In genomic region chr11:75022759-75023396, GRCh38 we compare ENCODE assay signal across 1 cellular context.
TF ChIP-seq lines count a peak whose summit lies in the region.

No MANE protein-coding gene starts in this region.

TF ChIP-seq in GM12878, 131 proteins besides CTCF, POLR2A, EP300 and RAD21 (continued from another document):
- TF ChIP-seq ZNF592 (IDR thresholded peaks at IDR 0.05): 0 out of 2 replicates have a peak, but pooled peaks have one; percentile 41
- peak; percentile 66 for TF ChIP-seq SMARCA5 (IDR thresholded peaks at IDR 0.05)
- TF ChIP-seq WRNIP1 (IDR thresholded peaks at IDR 0.05; ENCODE audit: borderline replicate concordance, low read depth, low read length): no peak
- TF ChIP-seq SMC3 (IDR thresholded peaks at IDR 0.05; ENCODE audit: borderline replicate concordance, low read length): peak; percentile 97
- no peak for TF ChIP-seq DPF2 (IDR thresholded peaks at IDR 0.05)
- no peak for TF ChIP-seq NFIC (IDR thresholded peaks at IDR 0.05; ENCODE audit: low read depth, low read length)
- no peak for TF ChIP-seq TBL1XR1 (IDR thresholded peaks at IDR 0.05; ENCODE audit: low read depth, low read length)
- TF ChIP-seq RUNX3 (IDR thresholded peaks at IDR 0.05; ENCODE audit: low read length): peak; percentile 36; the same call in 1 of the 2 replicates
- TF ChIP-seq EGR1 (IDR thresholded peaks at IDR 0.05; ENCODE audit: borderline replicate concordance in 1 of 2, low read depth in 2 of 2, low read length in 2 of 2): no peak
- peak; percentile 73 for TF ChIP-seq YY1 (IDR thresholded peaks at IDR 0.05; ENCODE audit: low read depth, low read length)
- no peak for TF ChIP-seq POU2F2 (IDR thresholded peaks at IDR 0.05; ENCODE audit: borderline replicate concordance, low read depth, low read length)
TF ChIP-seq in GM12878: peak in this region for 7.
